Comparison of ENCODE assay signal across 1 cellular context in the genomic region with DNA sequence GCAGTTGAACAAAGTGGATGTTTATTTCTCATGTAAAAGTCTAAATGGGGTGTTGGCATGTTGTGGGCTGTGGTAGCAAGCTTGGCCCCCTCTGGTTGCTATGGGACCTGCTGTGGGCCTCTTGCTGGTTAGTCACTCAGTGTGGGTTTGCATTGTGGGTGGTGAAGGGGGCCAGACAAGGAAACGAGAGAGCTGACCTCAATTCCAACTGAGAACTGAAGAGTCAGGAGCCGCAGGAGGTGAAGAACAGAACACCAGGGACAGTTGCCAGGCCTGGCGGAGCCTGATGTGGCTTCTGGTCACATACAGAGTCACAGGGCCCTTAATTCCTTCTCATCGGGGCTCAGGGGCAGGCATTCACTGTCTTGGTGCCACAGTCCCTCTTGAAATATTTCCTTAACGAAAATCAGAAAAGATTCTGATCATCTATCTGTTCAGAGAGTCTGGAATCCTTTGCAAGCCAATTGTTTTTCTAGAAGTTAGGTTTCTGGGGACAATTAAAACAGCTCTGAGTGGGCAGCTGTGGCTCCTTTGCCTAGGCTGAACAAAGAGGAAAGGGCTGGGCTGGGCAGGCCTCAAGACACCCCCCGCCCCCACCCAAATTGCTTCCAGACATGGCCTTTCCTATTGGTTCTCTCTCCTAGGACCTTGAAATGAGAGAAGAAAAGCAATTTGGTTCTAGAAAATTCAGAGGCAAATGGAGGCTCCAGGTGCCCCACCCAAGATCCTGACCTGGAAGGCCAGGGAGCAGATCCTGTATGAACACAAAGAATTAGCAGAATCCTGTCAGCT.
TF ChIP-seq lines count a peak whose summit lies in the region.

No MANE protein-coding gene starts in this region.

TF ChIP-seq in GM12878, 131 proteins besides CTCF, POLR2A, EP300 and RAD21 (continued from another document and continues in another):
- no peak for TF ChIP-seq RBBP5 (conservative IDR thresholded peaks at IDR 0.05)
- TF ChIP-seq FOS (IDR thresholded peaks at IDR 0.05; ENCODE audit: borderline replicate concordance, extremely low read depth, insufficient read length), result no peak
- TF ChIP-seq, protein P1, sequence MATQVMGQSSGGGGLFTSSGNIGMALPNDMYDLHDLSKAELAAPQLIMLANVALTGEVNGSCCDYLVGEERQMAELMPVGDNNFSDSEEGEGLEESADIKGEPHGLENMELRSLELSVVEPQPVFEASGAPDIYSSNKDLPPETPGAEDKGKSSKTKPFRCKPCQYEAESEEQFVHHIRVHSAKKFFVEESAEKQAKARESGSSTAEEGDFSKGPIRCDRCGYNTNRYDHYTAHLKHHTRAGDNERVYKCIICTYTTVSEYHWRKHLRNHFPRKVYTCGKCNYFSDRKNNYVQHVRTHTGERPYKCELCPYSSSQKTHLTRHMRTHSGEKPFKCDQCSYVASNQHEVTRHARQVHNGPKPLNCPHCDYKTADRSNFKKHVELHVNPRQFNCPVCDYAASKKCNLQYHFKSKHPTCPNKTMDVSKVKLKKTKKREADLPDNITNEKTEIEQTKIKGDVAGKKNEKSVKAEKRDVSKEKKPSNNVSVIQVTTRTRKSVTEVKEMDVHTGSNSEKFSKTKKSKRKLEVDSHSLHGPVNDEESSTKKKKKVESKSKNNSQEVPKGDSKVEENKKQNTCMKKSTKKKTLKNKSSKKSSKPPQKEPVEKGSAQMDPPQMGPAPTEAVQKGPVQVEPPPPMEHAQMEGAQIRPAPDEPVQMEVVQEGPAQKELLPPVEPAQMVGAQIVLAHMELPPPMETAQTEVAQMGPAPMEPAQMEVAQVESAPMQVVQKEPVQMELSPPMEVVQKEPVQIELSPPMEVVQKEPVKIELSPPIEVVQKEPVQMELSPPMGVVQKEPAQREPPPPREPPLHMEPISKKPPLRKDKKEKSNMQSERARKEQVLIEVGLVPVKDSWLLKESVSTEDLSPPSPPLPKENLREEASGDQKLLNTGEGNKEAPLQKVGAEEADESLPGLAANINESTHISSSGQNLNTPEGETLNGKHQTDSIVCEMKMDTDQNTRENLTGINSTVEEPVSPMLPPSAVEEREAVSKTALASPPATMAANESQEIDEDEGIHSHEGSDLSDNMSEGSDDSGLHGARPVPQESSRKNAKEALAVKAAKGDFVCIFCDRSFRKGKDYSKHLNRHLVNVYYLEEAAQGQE (IDR thresholded peaks at IDR 0.05; ENCODE audit: low read depth, low read length), result no peak
- TF ChIP-seq, protein P2, sequence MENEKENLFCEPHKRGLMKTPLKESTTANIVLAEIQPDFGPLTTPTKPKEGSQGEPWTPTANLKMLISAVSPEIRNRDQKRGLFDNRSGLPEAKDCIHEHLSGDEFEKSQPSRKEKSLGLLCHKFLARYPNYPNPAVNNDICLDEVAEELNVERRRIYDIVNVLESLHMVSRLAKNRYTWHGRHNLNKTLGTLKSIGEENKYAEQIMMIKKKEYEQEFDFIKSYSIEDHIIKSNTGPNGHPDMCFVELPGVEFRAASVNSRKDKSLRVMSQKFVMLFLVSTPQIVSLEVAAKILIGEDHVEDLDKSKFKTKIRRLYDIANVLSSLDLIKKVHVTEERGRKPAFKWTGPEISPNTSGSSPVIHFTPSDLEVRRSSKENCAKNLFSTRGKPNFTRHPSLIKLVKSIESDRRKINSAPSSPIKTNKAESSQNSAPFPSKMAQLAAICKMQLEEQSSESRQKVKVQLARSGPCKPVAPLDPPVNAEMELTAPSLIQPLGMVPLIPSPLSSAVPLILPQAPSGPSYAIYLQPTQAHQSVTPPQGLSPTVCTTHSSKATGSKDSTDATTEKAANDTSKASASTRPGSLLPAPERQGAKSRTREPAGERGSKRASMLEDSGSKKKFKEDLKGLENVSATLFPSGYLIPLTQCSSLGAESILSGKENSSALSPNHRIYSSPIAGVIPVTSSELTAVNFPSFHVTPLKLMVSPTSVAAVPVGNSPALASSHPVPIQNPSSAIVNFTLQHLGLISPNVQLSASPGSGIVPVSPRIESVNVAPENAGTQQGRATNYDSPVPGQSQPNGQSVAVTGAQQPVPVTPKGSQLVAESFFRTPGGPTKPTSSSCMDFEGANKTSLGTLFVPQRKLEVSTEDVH (IDR thresholded peaks at IDR 0.05; ENCODE audit: low read depth, partially characterized antibody), result no peak
- no peak for TF ChIP-seq RB1 (IDR thresholded peaks at IDR 0.05; ENCODE audit: borderline replicate concordance)
- TF ChIP-seq FOXM1 (IDR thresholded peaks at IDR 0.05; ENCODE audit: low read depth, low read length), result no peak
- no peak for TF ChIP-seq MTA3 (IDR thresholded peaks at IDR 0.05; ENCODE audit: borderline replicate concordance, low read length)
- no peak for TF ChIP-seq CBX3 (IDR thresholded peaks at IDR 0.05; ENCODE audit: borderline replicate concordance, low read depth)
- TF ChIP-seq, protein P3, sequence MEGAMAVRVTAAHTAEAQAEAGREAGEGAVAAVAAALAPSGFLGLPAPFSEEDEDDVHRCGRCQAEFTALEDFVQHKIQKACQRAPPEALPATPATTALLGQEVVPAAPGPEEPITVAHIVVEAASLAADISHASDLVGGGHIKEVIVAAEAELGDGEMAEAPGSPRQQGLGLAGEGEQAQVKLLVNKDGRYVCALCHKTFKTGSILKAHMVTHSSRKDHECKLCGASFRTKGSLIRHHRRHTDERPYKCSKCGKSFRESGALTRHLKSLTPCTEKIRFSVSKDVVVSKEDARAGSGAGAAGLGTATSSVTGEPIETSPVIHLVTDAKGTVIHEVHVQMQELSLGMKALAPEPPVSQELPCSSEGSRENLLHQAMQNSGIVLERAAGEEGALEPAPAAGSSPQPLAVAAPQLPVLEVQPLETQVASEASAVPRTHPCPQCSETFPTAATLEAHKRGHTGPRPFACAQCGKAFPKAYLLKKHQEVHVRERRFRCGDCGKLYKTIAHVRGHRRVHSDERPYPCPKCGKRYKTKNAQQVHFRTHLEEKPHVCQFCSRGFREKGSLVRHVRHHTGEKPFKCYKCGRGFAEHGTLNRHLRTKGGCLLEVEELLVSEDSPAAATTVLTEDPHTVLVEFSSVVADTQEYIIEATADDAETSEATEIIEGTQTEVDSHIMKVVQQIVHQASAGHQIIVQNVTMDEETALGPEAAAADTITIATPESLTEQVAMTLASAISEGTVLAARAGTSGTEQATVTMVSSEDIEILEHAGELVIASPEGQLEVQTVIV (IDR thresholded peaks at IDR 0.05; ENCODE audit: borderline replicate concordance, partially characterized antibody), result no peak
- no peak for TF ChIP-seq POLR2AphosphoS5 (IDR thresholded peaks at IDR 0.05; ENCODE audit: low read length)
- TF ChIP-seq ZNF274 (IDR thresholded peaks at IDR 0.05; ENCODE audit: insufficient read depth, insufficient read length), result no peak
- TF ChIP-seq TCF3 (IDR thresholded peaks at IDR 0.05; ENCODE audit: borderline replicate concordance, insufficient read depth, low read depth, low read length), result no peak
- 0 out of 4 replicates have a peak, but pooled peaks of 1 of the 2 experiments have one; percentile 47 for TF ChIP-seq BHLHE40 (IDR thresholded peaks at IDR 0.05; ENCODE audit: borderline replicate concordance in 1 of 2, low read depth in 2 of 2, low read length in 1 of 2)
- no peak for TF ChIP-seq TCF12 (IDR thresholded peaks at IDR 0.05; ENCODE audit: low read depth, low read length)
- TF ChIP-seq, protein P4, sequence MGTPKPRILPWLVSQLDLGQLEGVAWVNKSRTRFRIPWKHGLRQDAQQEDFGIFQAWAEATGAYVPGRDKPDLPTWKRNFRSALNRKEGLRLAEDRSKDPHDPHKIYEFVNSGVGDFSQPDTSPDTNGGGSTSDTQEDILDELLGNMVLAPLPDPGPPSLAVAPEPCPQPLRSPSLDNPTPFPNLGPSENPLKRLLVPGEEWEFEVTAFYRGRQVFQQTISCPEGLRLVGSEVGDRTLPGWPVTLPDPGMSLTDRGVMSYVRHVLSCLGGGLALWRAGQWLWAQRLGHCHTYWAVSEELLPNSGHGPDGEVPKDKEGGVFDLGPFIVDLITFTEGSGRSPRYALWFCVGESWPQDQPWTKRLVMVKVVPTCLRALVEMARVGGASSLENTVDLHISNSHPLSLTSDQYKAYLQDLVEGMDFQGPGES (IDR thresholded peaks at IDR 0.05), result no peak
- TF ChIP-seq ZNF24 (IDR thresholded peaks at IDR 0.05), result no peak
- TF ChIP-seq RCOR1 (conservative IDR thresholded peaks at IDR 0.05; ENCODE audit: low read depth, low read length), result no peak
- TF ChIP-seq, protein P5, sequence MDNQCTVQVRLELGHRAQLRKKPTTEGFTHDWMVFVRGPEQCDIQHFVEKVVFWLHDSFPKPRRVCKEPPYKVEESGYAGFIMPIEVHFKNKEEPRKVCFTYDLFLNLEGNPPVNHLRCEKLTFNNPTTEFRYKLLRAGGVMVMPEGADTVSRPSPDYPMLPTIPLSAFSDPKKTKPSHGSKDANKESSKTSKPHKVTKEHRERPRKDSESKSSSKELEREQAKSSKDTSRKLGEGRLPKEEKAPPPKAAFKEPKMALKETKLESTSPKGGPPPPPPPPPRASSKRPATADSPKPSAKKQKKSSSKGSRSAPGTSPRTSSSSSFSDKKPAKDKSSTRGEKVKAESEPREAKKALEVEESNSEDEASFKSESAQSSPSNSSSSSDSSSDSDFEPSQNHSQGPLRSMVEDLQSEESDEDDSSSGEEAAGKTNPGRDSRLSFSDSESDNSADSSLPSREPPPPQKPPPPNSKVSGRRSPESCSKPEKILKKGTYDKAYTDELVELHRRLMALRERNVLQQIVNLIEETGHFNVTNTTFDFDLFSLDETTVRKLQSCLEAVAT (IDR thresholded peaks at IDR 0.05), result no peak
- TF ChIP-seq, protein P6, sequence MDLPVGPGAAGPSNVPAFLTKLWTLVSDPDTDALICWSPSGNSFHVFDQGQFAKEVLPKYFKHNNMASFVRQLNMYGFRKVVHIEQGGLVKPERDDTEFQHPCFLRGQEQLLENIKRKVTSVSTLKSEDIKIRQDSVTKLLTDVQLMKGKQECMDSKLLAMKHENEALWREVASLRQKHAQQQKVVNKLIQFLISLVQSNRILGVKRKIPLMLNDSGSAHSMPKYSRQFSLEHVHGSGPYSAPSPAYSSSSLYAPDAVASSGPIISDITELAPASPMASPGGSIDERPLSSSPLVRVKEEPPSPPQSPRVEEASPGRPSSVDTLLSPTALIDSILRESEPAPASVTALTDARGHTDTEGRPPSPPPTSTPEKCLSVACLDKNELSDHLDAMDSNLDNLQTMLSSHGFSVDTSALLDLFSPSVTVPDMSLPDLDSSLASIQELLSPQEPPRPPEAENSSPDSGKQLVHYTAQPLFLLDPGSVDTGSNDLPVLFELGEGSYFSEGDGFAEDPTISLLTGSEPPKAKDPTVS (IDR thresholded peaks at IDR 0.05; ENCODE audit: low read depth, low read length), result no peak
- peak; percentile 70 for TF ChIP-seq RUNX3 (IDR thresholded peaks at IDR 0.05; ENCODE audit: low read length)
- peak; percentile 71 for TF ChIP-seq BMI1 (IDR thresholded peaks at IDR 0.05; ENCODE audit: borderline replicate concordance)
- no peak for TF ChIP-seq JUND (IDR thresholded peaks at IDR 0.05; ENCODE audit: low read depth, low read length)
- TF ChIP-seq MEF2B (IDR thresholded peaks at IDR 0.05; ENCODE audit: partially characterized antibody, poor library complexity, severe bottlenecking), result peak; percentile 49
- no peak for TF ChIP-seq TCF7 (IDR thresholded peaks at IDR 0.05; ENCODE audit: borderline replicate concordance)
- TF ChIP-seq HDGF (IDR thresholded peaks at IDR 0.05), result 0 out of 2 replicates have a peak, but pooled peaks have one; percentile 19
- no peak for TF ChIP-seq CEBPB (IDR thresholded peaks at IDR 0.05; ENCODE audit: borderline replicate concordance in 1 of 2, low read depth in 2 of 2, low read length in 2 of 2)
- TF ChIP-seq MYC (IDR thresholded peaks at IDR 0.05; ENCODE audit: insufficient read depth, insufficient read length, insufficient replicate concordance, low read length, severe bottlenecking), result no peak
- TF ChIP-seq CHD1 (IDR thresholded peaks at IDR 0.05; ENCODE audit: low read depth, low read length), result no peak
- peak; percentile 68 for TF ChIP-seq SP1 (IDR thresholded peaks at IDR 0.05; ENCODE audit: low read depth, low read length)
- TF ChIP-seq SIN3A (IDR thresholded peaks at IDR 0.05; ENCODE audit: low read depth, low read length), result no peak
- TF ChIP-seq PML (IDR thresholded peaks at IDR 0.05; ENCODE audit: low read length), result no peak
- TF ChIP-seq, protein P7, sequence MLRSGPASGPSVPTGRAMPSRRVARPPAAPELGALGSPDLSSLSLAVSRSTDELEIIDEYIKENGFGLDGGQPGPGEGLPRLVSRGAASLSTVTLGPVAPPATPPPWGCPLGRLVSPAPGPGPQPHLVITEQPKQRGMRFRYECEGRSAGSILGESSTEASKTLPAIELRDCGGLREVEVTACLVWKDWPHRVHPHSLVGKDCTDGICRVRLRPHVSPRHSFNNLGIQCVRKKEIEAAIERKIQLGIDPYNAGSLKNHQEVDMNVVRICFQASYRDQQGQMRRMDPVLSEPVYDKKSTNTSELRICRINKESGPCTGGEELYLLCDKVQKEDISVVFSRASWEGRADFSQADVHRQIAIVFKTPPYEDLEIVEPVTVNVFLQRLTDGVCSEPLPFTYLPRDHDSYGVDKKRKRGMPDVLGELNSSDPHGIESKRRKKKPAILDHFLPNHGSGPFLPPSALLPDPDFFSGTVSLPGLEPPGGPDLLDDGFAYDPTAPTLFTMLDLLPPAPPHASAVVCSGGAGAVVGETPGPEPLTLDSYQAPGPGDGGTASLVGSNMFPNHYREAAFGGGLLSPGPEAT (IDR thresholded peaks at IDR 0.05; ENCODE audit: low read depth), result peak; percentile 20; the same call in 1 of the 2 replicates
- TF ChIP-seq SREBF1 (IDR thresholded peaks at IDR 0.05; ENCODE audit: low read length), result no peak
- TF ChIP-seq, protein P8, sequence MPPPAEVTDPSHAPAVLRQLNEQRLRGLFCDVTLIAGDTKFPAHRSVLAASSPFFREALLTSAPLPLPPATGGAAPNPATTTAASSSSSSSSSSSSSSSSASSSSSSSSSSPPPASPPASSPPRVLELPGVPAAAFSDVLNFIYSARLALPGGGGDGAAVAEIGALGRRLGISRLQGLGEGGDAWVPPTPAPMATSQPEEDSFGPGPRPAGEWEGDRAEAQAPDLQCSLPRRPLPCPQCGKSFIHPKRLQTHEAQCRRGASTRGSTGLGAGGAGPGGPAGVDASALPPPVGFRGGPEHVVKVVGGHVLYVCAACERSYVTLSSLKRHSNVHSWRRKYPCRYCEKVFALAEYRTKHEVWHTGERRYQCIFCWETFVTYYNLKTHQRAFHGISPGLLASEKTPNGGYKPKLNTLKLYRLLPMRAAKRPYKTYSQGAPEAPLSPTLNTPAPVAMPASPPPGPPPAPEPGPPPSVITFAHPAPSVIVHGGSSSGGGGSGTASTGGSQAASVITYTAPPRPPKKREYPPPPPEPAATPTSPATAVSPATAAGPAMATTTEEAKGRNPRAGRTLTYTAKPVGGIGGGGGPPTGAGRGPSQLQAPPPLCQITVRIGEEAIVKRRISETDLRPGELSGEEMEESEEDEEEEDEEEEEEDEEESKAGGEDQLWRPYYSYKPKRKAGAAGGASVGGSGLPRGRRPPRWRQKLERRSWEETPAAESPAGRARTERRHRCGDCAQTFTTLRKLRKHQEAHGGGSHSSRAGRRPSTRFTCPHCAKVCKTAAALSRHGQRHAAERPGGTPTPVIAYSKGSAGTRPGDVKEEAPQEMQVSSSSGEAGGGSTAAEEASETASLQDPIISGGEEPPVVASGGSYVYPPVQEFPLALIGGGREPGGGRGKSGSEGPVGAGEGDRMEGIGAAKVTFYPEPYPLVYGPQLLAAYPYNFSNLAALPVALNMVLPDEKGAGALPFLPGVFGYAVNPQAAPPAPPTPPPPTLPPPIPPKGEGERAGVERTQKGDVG (CRISPR knock-in tag; IDR thresholded peaks at IDR 0.05), result no peak
- no peak for TF ChIP-seq ZBED1 (IDR thresholded peaks at IDR 0.05; ENCODE audit: borderline replicate concordance)
